ENCODE assay signal across 8 cellular contexts in genomic region chr20:60206259-60206658, GRCh38.
A peak's percentile ranks its signal among the peaks of the same experiment; 100 is the strongest.
DNase-seq lines count a peak whose midpoint lies in the region; ATAC-seq and TF ChIP-seq lines count a peak whose summit lies in the region.

No MANE protein-coding gene starts in this region.

- in situ Hi-C loops in astrocyte of the spinal cord (cut with HindIII; ENCODE audit: low sequenced_read_pairs): no loop called here

- no peaks in the 10 kb centered on the region for H3K36me3 Mint-ChIP-seq in stimulated activated memory B cell treated with anti-CD40 and anti-IgM and Interleukin-4, amounts not matched to agents 10 μg/mL and 1 μg/mL and 100 μg/mL, for 72 hours

- H3K4me1 Mint-ChIP-seq in stimulated activated memory B cell treated with anti-CD40 and anti-IgM and Interleukin-4, amounts not matched to agents 10 μg/mL and 1 μg/mL and 100 μg/mL, for 72 hours: no peaks in the 10 kb centered on the region

- no peak overlapping the region for H3K4me3 Mint-ChIP-seq in stimulated activated memory B cell treated with anti-CD40 and anti-IgM and Interleukin-4, amounts not matched to agents 10 μg/mL and 1 μg/mL and 100 μg/mL, for 72 hours

- no peak overlapping the region for H3K27ac Mint-ChIP-seq in stimulated activated memory B cell treated with anti-CD40 and anti-IgM and Interleukin-4, amounts not matched to agents 10 μg/mL and 1 μg/mL and 100 μg/mL, for 72 hours

- no peak for ATAC-seq in stimulated activated memory B cell treated with anti-CD40 and anti-IgM and Interleukin-4, amounts not matched to agents 10 μg/mL and 1 μg/mL and 100 μg/mL, for 72 hours
- ATAC-seq in HG02885 (IDR thresholded peaks at IDR 0.05; ENCODE audit: poor library complexity, unreplicated experiment): no peak

- peak; percentile 69 for DNase-seq in NCI-H82 (lab: John Stamatoyannopoulos, UW)
- DNase-seq in NCI-H82 treated with DMSO at 0.1 percent for 48 hours (lab: John Stamatoyannopoulos, UW; ENCODE audit: unreplicated experiment): no peak
- DNase-seq in NB4 (ENCODE audit: low read depth): peak; percentile 68
- peak; percentile 55 for DNase-seq in astrocyte of the spinal cord (ENCODE audit: low read depth, low spot score)
- DNase-seq in non-pigmented ciliary epithelial cell (ENCODE audit: low read depth): peak; percentile 43
- DNase-seq in dermis blood vessel endothelial cell: no peak

- no peak overlapping the region for H3K4me3 ChIP-seq in NB4 (ENCODE audit: low read depth, low read length)
- H3K4me3 ChIP-seq in astrocyte of the spinal cord (ENCODE audit: low read depth, low read length): no peak overlapping the region

- TF ChIP-seq POLR2A in NB4 (IDR thresholded peaks at IDR 0.05; ENCODE audit: extremely low read depth, insufficient read length): no peak

- TF ChIP-seq CTCF in NB4 (IDR thresholded peaks at IDR 0.05; ENCODE audit: low read depth, low read length): peak; percentile 60
- TF ChIP-seq CTCF in astrocyte of the spinal cord (IDR thresholded peaks at IDR 0.05; ENCODE audit: low read depth, low read length): peak; percentile 58

- no peaks in the 10 kb centered on the region for H3K27me3 Mint-ChIP-seq in stimulated activated memory B cell treated with anti-CD40 and anti-IgM and Interleukin-4, amounts not matched to agents 10 μg/mL and 1 μg/mL and 100 μg/mL, for 72 hours

- no peaks in the 10 kb centered on the region for H3K9me3 Mint-ChIP-seq in stimulated activated memory B cell treated with anti-CD40 and anti-IgM and Interleukin-4, amounts not matched to agents 10 μg/mL and 1 μg/mL and 100 μg/mL, for 72 hours

Comparison
In these comparisons a context has a peak if more than half of its experiments do, and no peak if none do; other contexts are left out.
1. DNase-seq: peak in NCI-H82 (single experiment), NB4 (single experiment), astrocyte of the spinal cord (single experiment) and non-pigmented ciliary epithelial cell (single experiment); none in NCI-H82 treated with DMSO at 0.1 percent for 48 hours (single experiment) and dermis blood vessel endothelial cell (single experiment).